Comparison of ENCODE assay signal across 22 cellular contexts in the genomic region with DNA sequence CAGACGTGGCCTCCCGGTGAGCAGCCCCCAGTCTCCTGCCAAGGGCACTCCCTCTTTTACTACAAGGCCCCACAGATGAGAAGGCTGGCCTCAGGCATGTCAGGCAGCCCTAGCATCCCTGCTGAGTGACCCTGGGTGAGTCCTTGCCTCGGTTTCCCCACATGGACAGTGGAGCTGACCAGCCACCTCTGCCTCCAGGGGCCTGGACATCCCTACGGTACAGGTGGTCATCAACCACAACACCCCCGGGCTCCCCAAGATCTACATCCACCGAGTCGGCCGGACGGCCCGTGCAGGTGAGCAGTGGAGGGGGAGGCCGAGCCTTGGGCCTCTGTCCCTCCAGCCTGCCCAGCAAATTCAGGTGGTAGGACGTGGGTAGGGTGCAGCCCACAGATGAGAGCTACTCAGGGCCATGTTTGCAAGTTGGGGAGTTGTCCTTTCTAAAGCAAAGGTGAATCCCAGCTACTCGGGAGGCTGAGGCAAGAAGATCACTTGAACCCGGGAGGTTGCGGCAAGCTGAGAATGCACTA. TPM values are rescaled to one million over a fixed set of nuclear protein-coding genes. Genes with fewer than 3 reads are reported as not detected.
"Had no signal": no experiment of that assay in that cellular context is flagged by ENCODE, and none has a peak within 500 bp of the region (broad histone marks: within the 10 kb centered on the region; RNA-seq: fewer than 3 reads in every experiment).

No MANE protein-coding gene starts in this region.

- DNase-seq: effector CD4-positive, alpha-beta T cell; gastrocnemius medialis; kidney; left cardiac atrium; left ventricle myocardium inferior; lower lobe of right lung; midbrain; posterior cingulate gyrus; right cardiac atrium; stimulated activated CD4-positive, alpha-beta T cell treated with anti-CD3 and anti-CD28 coated beads, Interleukin-4, amount 100 ng/mL, for 1 hour; stimulated activated CD8-positive, alpha-beta memory T cell treated with anti-CD3 and anti-CD28 coated beads, Interleukin-4, amount 100 ng/mL, for 48 hours; testis; upper lobe of right lung had no signal

- H3K9me3 Mint-ChIP-seq: memory B cell; natural killer cell treated with Interleukin-12 subunit alpha and Interleukin-12 subunit beta and Interleukin-15 and Interleukin-18, amount 100 ng/mL, for 72 hours; stimulated activated memory B cell treated with anti-CD40 and anti-IgM and Interleukin-4, amounts not matched to agents 10 μg/mL and 1 μg/mL and 100 μg/mL, for 72 hours; stimulated activated naive CD8-positive, alpha-beta T cell treated with anti-CD3 and anti-CD28 coated beads, Interleukin-15, Interleukin-2, amounts not matched to agents 100 ng/mL and 50 ng/mL, for 24 hours had no signal

- H3K4me3 ChIP-seq: coronary artery, gastrocnemius medialis, left ventricle myocardium inferior, lower lobe of right lung, smooth muscle cell, testis, tibial nerve, upper lobe of right lung, vagina had no signal

- H3K27ac ChIP-seq: coronary artery, gastrocnemius medialis, left ventricle myocardium inferior, lower lobe of right lung, testis, tibial nerve, upper lobe of right lung, vagina had no signal

- H3K4me3 Mint-ChIP-seq: memory B cell; natural killer cell treated with Interleukin-12 subunit alpha and Interleukin-12 subunit beta and Interleukin-15 and Interleukin-18, amount 100 ng/mL, for 72 hours; stimulated activated memory B cell treated with anti-CD40 and anti-IgM and Interleukin-4, amounts not matched to agents 10 μg/mL and 1 μg/mL and 100 μg/mL, for 72 hours; stimulated activated naive CD8-positive, alpha-beta T cell treated with anti-CD3 and anti-CD28 coated beads, Interleukin-15, Interleukin-2, amounts not matched to agents 100 ng/mL and 50 ng/mL, for 24 hours had no signal

- H3K27me3 Mint-ChIP-seq: memory B cell; natural killer cell treated with Interleukin-12 subunit alpha and Interleukin-12 subunit beta and Interleukin-15 and Interleukin-18, amount 100 ng/mL, for 72 hours; stimulated activated memory B cell treated with anti-CD40 and anti-IgM and Interleukin-4, amounts not matched to agents 10 μg/mL and 1 μg/mL and 100 μg/mL, for 72 hours; stimulated activated naive CD8-positive, alpha-beta T cell treated with anti-CD3 and anti-CD28 coated beads, Interleukin-15, Interleukin-2, amounts not matched to agents 100 ng/mL and 50 ng/mL, for 24 hours had no signal

- H3K36me3 Mint-ChIP-seq: natural killer cell treated with Interleukin-12 subunit alpha and Interleukin-12 subunit beta and Interleukin-15 and Interleukin-18, amount 100 ng/mL, for 72 hours had no signal

- H3K27ac Mint-ChIP-seq: memory B cell; natural killer cell treated with Interleukin-12 subunit alpha and Interleukin-12 subunit beta and Interleukin-15 and Interleukin-18, amount 100 ng/mL, for 72 hours; stimulated activated memory B cell treated with anti-CD40 and anti-IgM and Interleukin-4, amounts not matched to agents 10 μg/mL and 1 μg/mL and 100 μg/mL, for 72 hours; stimulated activated naive CD8-positive, alpha-beta T cell treated with anti-CD3 and anti-CD28 coated beads, Interleukin-15, Interleukin-2, amounts not matched to agents 100 ng/mL and 50 ng/mL, for 24 hours had no signal

- H3K27me3 ChIP-seq: gastrocnemius medialis, testis, tibial nerve, upper lobe of right lung, vagina had no signal

- H3K9me3 ChIP-seq: gastrocnemius medialis, left ventricle myocardium inferior, lower lobe of right lung, testis, tibial nerve, upper lobe of right lung, vagina had no signal

RNA-seq across cellular contexts. Expression of a gene that starts 28.8 kb away (rescaled TPM):
- total RNA-seq: esophagus mucosa; lower lobe of right lung; natural killer cell treated with Interleukin-12 subunit alpha and Interleukin-12 subunit beta and Interleukin-15 and Interleukin-18, amount 100 ng/mL, for 72 hours; upper lobe of right lung had no signal
